ENCODE assay signal across 2 cellular contexts in the genomic region with DNA sequence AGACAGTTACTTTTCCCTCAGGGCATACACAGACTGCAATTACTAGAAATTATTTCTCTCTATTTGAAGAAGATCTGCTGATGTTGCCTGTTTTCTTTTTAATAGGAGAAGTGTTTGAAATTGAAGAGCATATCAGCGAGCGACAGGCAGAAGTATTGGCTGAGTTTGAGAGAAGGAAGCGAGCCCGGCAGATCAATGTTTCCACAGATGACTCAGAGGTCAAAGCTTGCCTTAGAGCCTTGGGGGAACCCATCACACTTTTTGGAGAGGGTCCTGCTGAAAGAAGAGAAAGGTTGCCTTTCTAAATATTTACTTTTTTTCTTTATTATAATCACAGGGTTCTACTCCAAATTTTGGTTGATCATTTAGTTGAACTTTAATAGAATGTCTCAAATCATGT.
A peak's percentile ranks its signal among the peaks of the same experiment; 100 is the strongest.
TF ChIP-seq lines count a peak whose summit lies in the region.

No MANE protein-coding gene starts in this region.

TF ChIP-seq in HepG2, 621 proteins besides CTCF, POLR2A, EP300 and RAD21 (continues in another document):
- TF ChIP-seq, protein P1, sequence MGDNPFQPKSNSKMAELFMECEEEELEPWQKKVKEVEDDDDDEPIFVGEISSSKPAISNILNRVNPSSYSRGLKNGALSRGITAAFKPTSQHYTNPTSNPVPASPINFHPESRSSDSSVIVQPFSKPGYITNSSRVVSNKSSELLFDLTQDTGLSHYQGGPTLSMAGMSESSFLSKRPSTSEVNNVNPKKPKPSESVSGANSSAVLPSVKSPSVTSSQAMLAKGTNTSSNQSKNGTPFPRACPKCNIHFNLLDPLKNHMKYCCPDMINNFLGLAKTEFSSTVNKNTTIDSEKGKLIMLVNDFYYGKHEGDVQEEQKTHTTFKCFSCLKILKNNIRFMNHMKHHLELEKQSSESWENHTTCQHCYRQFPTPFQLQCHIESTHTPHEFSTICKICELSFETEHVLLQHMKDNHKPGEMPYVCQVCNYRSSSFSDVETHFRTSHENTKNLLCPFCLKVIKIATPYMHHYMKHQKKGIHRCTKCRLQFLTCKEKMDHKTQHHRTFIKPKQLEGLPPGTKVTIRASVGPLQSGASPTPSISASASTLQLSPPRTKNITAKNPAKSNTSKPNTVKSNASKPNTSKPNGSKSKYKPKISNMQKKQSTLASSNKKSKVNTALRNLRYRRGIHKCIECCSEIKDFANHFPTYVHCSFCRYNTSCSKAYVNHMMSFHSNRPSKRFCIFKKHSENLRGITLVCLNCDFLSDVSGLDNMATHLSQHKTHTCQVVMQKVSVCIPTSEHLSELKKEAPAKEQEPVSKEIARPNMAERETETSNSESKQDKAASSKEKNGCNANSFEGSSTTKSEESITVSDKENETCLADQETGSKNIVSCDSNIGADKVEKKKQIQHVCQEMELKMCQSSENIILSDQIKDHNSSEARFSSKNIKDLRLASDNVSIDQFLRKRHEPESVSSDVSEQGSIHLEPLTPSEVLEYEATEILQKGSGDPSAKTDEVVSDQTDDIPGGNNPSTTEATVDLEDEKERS (CRISPR knock-in tag; IDR thresholded peaks at IDR 0.05) = no peak
- peak; percentile 17; the same call in 1 of the 2 replicates for TF ChIP-seq SAP130 (CRISPR knock-in tag; IDR thresholded peaks at IDR 0.05; ENCODE audit: low read depth)
- no peak for TF ChIP-seq ZNF552 (CRISPR knock-in tag; IDR thresholded peaks at IDR 0.05; ENCODE audit: borderline replicate concordance)
- TF ChIP-seq SYNCRIP (IDR thresholded peaks at IDR 0.05; ENCODE audit: insufficient read depth, low read depth, low read length) = no peak
- TF ChIP-seq SMYD3 (CRISPR knock-in tag; IDR thresholded peaks at IDR 0.05) = no peak
- no peak for TF ChIP-seq SPEN (CRISPR knock-in tag; IDR thresholded peaks at IDR 0.05; ENCODE audit: low read depth)
- no peak for TF ChIP-seq KLF13 (CRISPR knock-in tag; IDR thresholded peaks at IDR 0.05)
- TF ChIP-seq ZKSCAN8 (CRISPR knock-in tag; IDR thresholded peaks at IDR 0.05; ENCODE audit: borderline replicate concordance) = no peak
- TF ChIP-seq HOXA7 (CRISPR knock-in tag; IDR thresholded peaks at IDR 0.05) = no peak
- TF ChIP-seq ZNF33A (CRISPR knock-in tag; IDR thresholded peaks at IDR 0.05; ENCODE audit: borderline replicate concordance) = no peak
- TF ChIP-seq NR2F6 (IDR thresholded peaks at IDR 0.05) = 0 out of 2 replicates have a peak, but pooled peaks have one; percentile 13
- no peak for TF ChIP-seq NR2F6 (CRISPR knock-in tag; IDR thresholded peaks at IDR 0.05)
- TF ChIP-seq MIXL1 (CRISPR knock-in tag; IDR thresholded peaks at IDR 0.05) = no peak
- no peak for TF ChIP-seq STAT5B (CRISPR knock-in tag; IDR thresholded peaks at IDR 0.05)
- TF ChIP-seq ZFP36 (IDR thresholded peaks at IDR 0.05; ENCODE audit: borderline replicate concordance, low read depth, low read length, partially characterized antibody) = no peak
- no peak for TF ChIP-seq ZNF260 (CRISPR knock-in tag; IDR thresholded peaks at IDR 0.05; ENCODE audit: borderline replicate concordance, low read depth)
- TF ChIP-seq NR2F2 (IDR thresholded peaks at IDR 0.05; ENCODE audit: borderline replicate concordance, low read depth) = no peak
- TF ChIP-seq, protein P2, sequence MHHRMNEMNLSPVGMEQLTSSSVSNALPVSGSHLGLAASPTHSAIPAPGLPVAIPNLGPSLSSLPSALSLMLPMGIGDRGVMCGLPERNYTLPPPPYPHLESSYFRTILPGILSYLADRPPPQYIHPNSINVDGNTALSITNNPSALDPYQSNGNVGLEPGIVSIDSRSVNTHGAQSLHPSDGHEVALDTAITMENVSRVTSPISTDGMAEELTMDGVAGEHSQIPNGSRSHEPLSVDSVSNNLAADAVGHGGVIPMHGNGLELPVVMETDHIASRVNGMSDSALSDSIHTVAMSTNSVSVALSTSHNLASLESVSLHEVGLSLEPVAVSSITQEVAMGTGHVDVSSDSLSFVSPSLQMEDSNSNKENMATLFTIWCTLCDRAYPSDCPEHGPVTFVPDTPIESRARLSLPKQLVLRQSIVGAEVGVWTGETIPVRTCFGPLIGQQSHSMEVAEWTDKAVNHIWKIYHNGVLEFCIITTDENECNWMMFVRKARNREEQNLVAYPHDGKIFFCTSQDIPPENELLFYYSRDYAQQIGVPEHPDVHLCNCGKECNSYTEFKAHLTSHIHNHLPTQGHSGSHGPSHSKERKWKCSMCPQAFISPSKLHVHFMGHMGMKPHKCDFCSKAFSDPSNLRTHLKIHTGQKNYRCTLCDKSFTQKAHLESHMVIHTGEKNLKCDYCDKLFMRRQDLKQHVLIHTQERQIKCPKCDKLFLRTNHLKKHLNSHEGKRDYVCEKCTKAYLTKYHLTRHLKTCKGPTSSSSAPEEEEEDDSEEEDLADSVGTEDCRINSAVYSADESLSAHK (CRISPR knock-in tag; IDR thresholded peaks at IDR 0.05; ENCODE audit: borderline replicate concordance) = no peak
- TF ChIP-seq NKX3-1 (CRISPR knock-in tag; IDR thresholded peaks at IDR 0.05) = no peak
- TF ChIP-seq, protein P3, sequence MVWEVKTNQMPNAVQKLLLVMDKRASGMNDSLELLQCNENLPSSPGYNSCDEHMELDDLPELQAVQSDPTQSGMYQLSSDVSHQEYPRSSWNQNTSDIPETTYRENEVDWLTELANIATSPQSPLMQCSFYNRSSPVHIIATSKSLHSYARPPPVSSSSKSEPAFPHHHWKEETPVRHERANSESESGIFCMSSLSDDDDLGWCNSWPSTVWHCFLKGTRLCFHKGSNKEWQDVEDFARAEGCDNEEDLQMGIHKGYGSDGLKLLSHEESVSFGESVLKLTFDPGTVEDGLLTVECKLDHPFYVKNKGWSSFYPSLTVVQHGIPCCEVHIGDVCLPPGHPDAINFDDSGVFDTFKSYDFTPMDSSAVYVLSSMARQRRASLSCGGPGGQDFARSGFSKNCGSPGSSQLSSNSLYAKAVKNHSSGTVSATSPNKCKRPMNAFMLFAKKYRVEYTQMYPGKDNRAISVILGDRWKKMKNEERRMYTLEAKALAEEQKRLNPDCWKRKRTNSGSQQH (CRISPR knock-in tag; IDR thresholded peaks at IDR 0.05; ENCODE audit: low read depth) = no peak
- TF ChIP-seq CHD2 (IDR thresholded peaks at IDR 0.05; ENCODE audit: low read depth, low read length) = no peak
- TF ChIP-seq NCOA5 (CRISPR knock-in tag; IDR thresholded peaks at IDR 0.05) = no peak
- TF ChIP-seq JUNB (CRISPR knock-in tag; IDR thresholded peaks at IDR 0.05; ENCODE audit: borderline replicate concordance) = no peak

TF ChIP-seq in HEK293T, 16 proteins besides CTCF, POLR2A, EP300 and RAD21:
- TF ChIP-seq NFRKB (IDR thresholded peaks at IDR 0.05) = no peak
- no peak for TF ChIP-seq HDGF (IDR thresholded peaks at IDR 0.05; ENCODE audit: borderline replicate concordance)
- TF ChIP-seq SUZ12 (IDR thresholded peaks at IDR 0.05) = no peak
- no peak for TF ChIP-seq FOXK2 (IDR thresholded peaks at IDR 0.05)
- TF ChIP-seq SP1 (IDR thresholded peaks at IDR 0.05) = no peak
